In the genomic region with DNA sequence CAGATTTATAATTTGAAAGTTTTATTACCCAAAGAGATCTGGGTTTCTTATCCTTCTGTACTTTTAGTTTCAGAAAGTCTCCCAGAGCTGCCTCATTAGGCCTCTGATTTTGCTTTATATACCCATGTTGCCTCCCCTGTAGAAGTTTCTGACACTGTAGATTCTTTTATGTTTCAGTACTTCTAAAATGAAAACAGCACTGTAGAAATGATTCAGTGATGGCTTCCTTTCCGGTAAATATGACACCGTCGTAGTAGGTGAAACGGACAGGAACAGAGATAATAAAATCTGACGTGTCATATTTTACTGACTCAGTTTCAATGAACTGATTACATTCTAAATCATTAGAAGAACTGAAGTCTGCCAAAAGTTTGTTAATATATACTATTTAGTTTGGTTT, we compare ENCODE assay signal across 16 cellular contexts.
A peak's percentile ranks its signal among the peaks of the same experiment; 100 is the strongest.
DNase-seq lines count a peak whose midpoint lies in the region; ATAC-seq and TF ChIP-seq lines count a peak whose summit lies in the region.
"Had no signal": no experiment of that assay in that cellular context is flagged by ENCODE, and none has a peak within 500 bp of the region (broad histone marks: within the 10 kb centered on the region; RNA-seq: fewer than 3 reads in every experiment).

No MANE protein-coding gene starts in this region.

- H3K9me3 Mint-ChIP-seq in activated T-helper 17 cell treated with anti-CD3 and anti-CD28 coated beads, Interleukin-2, amount 50 U/mL, for 72 hours: peaks cover 10% of the 10 kb centered on the region
- peaks cover 3% of the 10 kb centered on the region for H3K9me3 Mint-ChIP-seq in type B pancreatic cell
- no peaks in the 10 kb centered on the region for H3K9me3 Mint-ChIP-seq in activated CD8-positive, alpha-beta T cell treated with anti-CD3 and anti-CD28 coated beads, Interleukin-2, amount 10 ng/mL, durations not matched to agents 7 days and 5 days (ENCODE audit: insufficient read depth)
- H3K9me3 Mint-ChIP-seq: GM23338 had no signal

- H3K27me3 ChIP-seq in osteoblast (ENCODE audit: insufficient read depth, low read length): no peaks in the 10 kb centered on the region

- no peaks in the 10 kb centered on the region for H3K27me3 Mint-ChIP-seq in activated T-helper 17 cell treated with anti-CD3 and anti-CD28 coated beads, Interleukin-2, amount 50 U/mL, for 72 hours
- H3K27me3 Mint-ChIP-seq in type B pancreatic cell: no peaks in the 10 kb centered on the region
- H3K27me3 Mint-ChIP-seq in activated CD8-positive, alpha-beta T cell treated with anti-CD3 and anti-CD28 coated beads, Interleukin-2, amount 10 ng/mL, durations not matched to agents 7 days and 5 days (ENCODE audit: low read depth): no peaks in the 10 kb centered on the region

- CTCF ChIA-PET in activated CD8-positive, alpha-beta T cell treated with anti-CD3 and anti-CD28 coated beads, Interleukin-2, amount 10 ng/mL, durations not matched to agents 7 days and 5 days (lab: Charles Lee): no interaction called here

- H3K4me3 ChIP-seq in GM12865 (ENCODE audit: low read depth, low read length) (no peak overlapping the region), osteoblast (ENCODE audit: insufficient read depth, low read length) (no peak overlapping the region)
- H3K4me3 ChIP-seq: GM23338 had no signal

- H3K4me1 ChIP-seq in osteoblast (ENCODE audit: insufficient read depth, low read length): peaks cover 5% of the 10 kb centered on the region

- H3K27ac Mint-ChIP-seq in activated T-helper 17 cell treated with anti-CD3 and anti-CD28 coated beads, Interleukin-2, amount 50 U/mL, for 72 hours: no peak overlapping the region
- H3K27ac Mint-ChIP-seq in type B pancreatic cell: no peak overlapping the region
- no peak overlapping the region for H3K27ac Mint-ChIP-seq in activated CD8-positive, alpha-beta T cell treated with anti-CD3 and anti-CD28 coated beads, Interleukin-2, amount 10 ng/mL, durations not matched to agents 7 days and 5 days
- H3K27ac Mint-ChIP-seq: CD14-positive monocyte; CD8-positive, alpha-beta T cell; GM23338 had no signal

- peak; percentile 49 for ATAC-seq in GM21576 (IDR thresholded peaks at IDR 0.05; ENCODE audit: unreplicated experiment)
- peak; percentile 32 for ATAC-seq in activated T-helper 17 cell treated with anti-CD3 and anti-CD28 coated beads, Interleukin-2, amount 50 U/mL, for 72 hours (replicated peaks)
- ATAC-seq in activated CD8-positive, alpha-beta T cell treated with anti-CD3 and anti-CD28 coated beads, Interleukin-2, amount 10 ng/mL, durations not matched to agents 7 days and 5 days: no peak
- ATAC-seq: CD8-positive, alpha-beta T cell; GM23338 had no signal

- H3K4me1 Mint-ChIP-seq in activated T-helper 17 cell treated with anti-CD3 and anti-CD28 coated beads, Interleukin-2, amount 50 U/mL, for 72 hours: no peaks in the 10 kb centered on the region
- peaks cover 25% of the 10 kb centered on the region for H3K4me1 Mint-ChIP-seq in type B pancreatic cell (ENCODE audit: unreplicated experiment)
- H3K4me1 Mint-ChIP-seq in activated CD8-positive, alpha-beta T cell treated with anti-CD3 and anti-CD28 coated beads, Interleukin-2, amount 10 ng/mL, durations not matched to agents 7 days and 5 days (ENCODE audit: low read depth): no peaks in the 10 kb centered on the region
- H3K4me1 Mint-ChIP-seq: CD14-positive monocyte had no signal

- no peaks in the 10 kb centered on the region for H3K9me3 ChIP-seq in osteoblast (ENCODE audit: low read depth, low read length)

- H4K20me1 ChIP-seq in osteoblast (ENCODE audit: insufficient read depth, low read length): no peaks in the 10 kb centered on the region

- H3K79me2 ChIP-seq in osteoblast (ENCODE audit: insufficient read depth, low read length): no peaks in the 10 kb centered on the region

- H3K4me2 ChIP-seq in osteoblast (ENCODE audit: insufficient read depth, low read length): no peak overlapping the region
- H3K4me2 ChIP-seq: GM23338 had no signal

- peak overlapping the region; percentile 45 for H2AFZ ChIP-seq in osteoblast (ENCODE audit: low read length)
- H2AFZ ChIP-seq: GM23338 had no signal

- no peaks in the 10 kb centered on the region for H3K36me3 ChIP-seq in osteoblast (ENCODE audit: insufficient read depth, low read length)

- peak; percentile 5 for DNase-seq in GM12865 (ENCODE audit: low read depth)
- no peak for DNase-seq in osteoblast (ENCODE audit: insufficient read length, low spot score, missing footprints)
- no peak for DNase-seq in type B pancreatic cell (ENCODE audit: extremely low spot score, unreplicated experiment)
- no peak for DNase-seq in amygdala (lab: John Stamatoyannopoulos, UW)
- no peak for DNase-seq in activated CD8-positive, alpha-beta T cell treated with anti-CD3 and anti-CD28 coated beads, Interleukin-2, amount 10 ng/mL, durations not matched to agents 7 days and 5 days
- DNase-seq: CD8-positive, alpha-beta T cell; COR-L47; DMS153; DMS79 treated with DMSO at 0.1 percent for 48 hours; EL; H7 had no signal

- H3K27ac ChIP-seq in osteoblast (ENCODE audit: low read depth, low read length): no peak overlapping the region
- H3K27ac ChIP-seq: HL-60 had no signal

- TF ChIP-seq CTCF in GM12865 (IDR thresholded peaks at IDR 0.05; ENCODE audit: insufficient read depth, low read depth, low read length, missing control alignments) (no peak), osteoblast (IDR thresholded peaks at IDR 0.05; ENCODE audit: extremely low read depth, low read depth, low read length) (no peak), type B pancreatic cell (conservative IDR thresholded peaks at IDR 0.05) (no peak)

- H3K36me3 Mint-ChIP-seq in activated T-helper 17 cell treated with anti-CD3 and anti-CD28 coated beads, Interleukin-2, amount 50 U/mL, for 72 hours (ENCODE audit: low read depth): no peaks in the 10 kb centered on the region
- H3K36me3 Mint-ChIP-seq in type B pancreatic cell: no peaks in the 10 kb centered on the region
- no peaks in the 10 kb centered on the region for H3K36me3 Mint-ChIP-seq in activated CD8-positive, alpha-beta T cell treated with anti-CD3 and anti-CD28 coated beads, Interleukin-2, amount 10 ng/mL, durations not matched to agents 7 days and 5 days (ENCODE audit: low read depth)
- H3K36me3 Mint-ChIP-seq: CD14-positive monocyte; CD8-positive, alpha-beta T cell had no signal

- H3K4me3 Mint-ChIP-seq in activated T-helper 17 cell treated with anti-CD3 and anti-CD28 coated beads, Interleukin-2, amount 50 U/mL, for 72 hours: no peak overlapping the region
- H3K4me3 Mint-ChIP-seq in type B pancreatic cell: no peak overlapping the region
- no peak overlapping the region for H3K4me3 Mint-ChIP-seq in activated CD8-positive, alpha-beta T cell treated with anti-CD3 and anti-CD28 coated beads, Interleukin-2, amount 10 ng/mL, durations not matched to agents 7 days and 5 days
- H3K4me3 Mint-ChIP-seq: CD14-positive monocyte; CD8-positive, alpha-beta T cell; GM23338 had no signal

- POLR2A ChIA-PET in activated CD8-positive, alpha-beta T cell treated with anti-CD3 and anti-CD28 coated beads, Interleukin-2, amount 10 ng/mL, durations not matched to agents 7 days and 5 days (lab: Charles Lee): no interaction called here
